In the genomic region with DNA sequence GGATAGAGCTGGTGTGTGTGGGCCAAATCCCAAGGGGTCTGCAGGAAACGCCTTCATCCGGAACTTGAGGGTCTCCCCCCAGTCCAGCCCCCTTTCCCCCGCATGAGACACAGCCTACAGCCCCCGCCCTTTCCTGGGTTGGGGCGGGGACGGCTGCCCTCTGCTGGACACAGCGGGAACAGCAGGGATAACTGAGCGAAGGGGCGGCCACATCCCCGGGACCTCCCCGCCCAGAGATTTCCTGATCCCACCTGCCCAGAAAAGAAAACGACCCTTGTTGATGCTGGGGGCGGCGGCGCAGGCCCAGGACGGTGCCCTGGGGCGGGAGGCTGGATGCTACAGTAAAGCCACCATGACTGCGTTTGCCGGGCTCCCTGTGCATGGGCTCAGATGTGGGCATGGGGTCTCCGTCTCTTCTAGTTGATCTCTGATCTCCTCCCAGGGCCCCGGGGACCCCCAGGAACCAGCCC, we compare ENCODE assay signal across 1 cellular context.
A peak's percentile ranks its signal among the peaks of the same experiment; 100 is the strongest.
TF ChIP-seq lines count a peak whose summit lies in the region.

No MANE protein-coding gene starts in this region.

TF ChIP-seq in GM12878, 131 proteins besides CTCF, POLR2A, EP300 and RAD21 (continued from another document):
- TF ChIP-seq, protein P1, sequence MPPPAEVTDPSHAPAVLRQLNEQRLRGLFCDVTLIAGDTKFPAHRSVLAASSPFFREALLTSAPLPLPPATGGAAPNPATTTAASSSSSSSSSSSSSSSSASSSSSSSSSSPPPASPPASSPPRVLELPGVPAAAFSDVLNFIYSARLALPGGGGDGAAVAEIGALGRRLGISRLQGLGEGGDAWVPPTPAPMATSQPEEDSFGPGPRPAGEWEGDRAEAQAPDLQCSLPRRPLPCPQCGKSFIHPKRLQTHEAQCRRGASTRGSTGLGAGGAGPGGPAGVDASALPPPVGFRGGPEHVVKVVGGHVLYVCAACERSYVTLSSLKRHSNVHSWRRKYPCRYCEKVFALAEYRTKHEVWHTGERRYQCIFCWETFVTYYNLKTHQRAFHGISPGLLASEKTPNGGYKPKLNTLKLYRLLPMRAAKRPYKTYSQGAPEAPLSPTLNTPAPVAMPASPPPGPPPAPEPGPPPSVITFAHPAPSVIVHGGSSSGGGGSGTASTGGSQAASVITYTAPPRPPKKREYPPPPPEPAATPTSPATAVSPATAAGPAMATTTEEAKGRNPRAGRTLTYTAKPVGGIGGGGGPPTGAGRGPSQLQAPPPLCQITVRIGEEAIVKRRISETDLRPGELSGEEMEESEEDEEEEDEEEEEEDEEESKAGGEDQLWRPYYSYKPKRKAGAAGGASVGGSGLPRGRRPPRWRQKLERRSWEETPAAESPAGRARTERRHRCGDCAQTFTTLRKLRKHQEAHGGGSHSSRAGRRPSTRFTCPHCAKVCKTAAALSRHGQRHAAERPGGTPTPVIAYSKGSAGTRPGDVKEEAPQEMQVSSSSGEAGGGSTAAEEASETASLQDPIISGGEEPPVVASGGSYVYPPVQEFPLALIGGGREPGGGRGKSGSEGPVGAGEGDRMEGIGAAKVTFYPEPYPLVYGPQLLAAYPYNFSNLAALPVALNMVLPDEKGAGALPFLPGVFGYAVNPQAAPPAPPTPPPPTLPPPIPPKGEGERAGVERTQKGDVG (CRISPR knock-in tag; IDR thresholded peaks at IDR 0.05): no peak
- no peak for TF ChIP-seq ATF3 (IDR thresholded peaks at IDR 0.05; ENCODE audit: borderline replicate concordance, extremely low read depth, low read depth, low read length)
- TF ChIP-seq SRF (IDR thresholded peaks at IDR 0.05; ENCODE audit: low read depth in 2 of 2, low read length in 2 of 2): 0 out of 4 replicates have a peak, but pooled peaks of 1 of the 2 experiments have one; percentile 2
- TF ChIP-seq BMI1 (IDR thresholded peaks at IDR 0.05; ENCODE audit: borderline replicate concordance): no peak
- peak; percentile 58 for TF ChIP-seq YY1 (IDR thresholded peaks at IDR 0.05; ENCODE audit: low read depth, low read length)
- TF ChIP-seq IRF4 (IDR thresholded peaks at IDR 0.05; ENCODE audit: low read depth, low read length): no peak
- no peak for TF ChIP-seq CHD2 (IDR thresholded peaks at IDR 0.05; ENCODE audit: borderline replicate concordance, low read depth, low read length)
- no peak for TF ChIP-seq ZNF274 (IDR thresholded peaks at IDR 0.05; ENCODE audit: insufficient read depth, insufficient read length)
- peak; percentile 30 to 49; a peak in 2 of 4 replicates for TF ChIP-seq BHLHE40 (IDR thresholded peaks at IDR 0.05; ENCODE audit: borderline replicate concordance in 1 of 2, low read depth in 2 of 2, low read length in 1 of 2)
- TF ChIP-seq JUND (IDR thresholded peaks at IDR 0.05; ENCODE audit: low read depth, low read length): no peak
- TF ChIP-seq, protein P2, sequence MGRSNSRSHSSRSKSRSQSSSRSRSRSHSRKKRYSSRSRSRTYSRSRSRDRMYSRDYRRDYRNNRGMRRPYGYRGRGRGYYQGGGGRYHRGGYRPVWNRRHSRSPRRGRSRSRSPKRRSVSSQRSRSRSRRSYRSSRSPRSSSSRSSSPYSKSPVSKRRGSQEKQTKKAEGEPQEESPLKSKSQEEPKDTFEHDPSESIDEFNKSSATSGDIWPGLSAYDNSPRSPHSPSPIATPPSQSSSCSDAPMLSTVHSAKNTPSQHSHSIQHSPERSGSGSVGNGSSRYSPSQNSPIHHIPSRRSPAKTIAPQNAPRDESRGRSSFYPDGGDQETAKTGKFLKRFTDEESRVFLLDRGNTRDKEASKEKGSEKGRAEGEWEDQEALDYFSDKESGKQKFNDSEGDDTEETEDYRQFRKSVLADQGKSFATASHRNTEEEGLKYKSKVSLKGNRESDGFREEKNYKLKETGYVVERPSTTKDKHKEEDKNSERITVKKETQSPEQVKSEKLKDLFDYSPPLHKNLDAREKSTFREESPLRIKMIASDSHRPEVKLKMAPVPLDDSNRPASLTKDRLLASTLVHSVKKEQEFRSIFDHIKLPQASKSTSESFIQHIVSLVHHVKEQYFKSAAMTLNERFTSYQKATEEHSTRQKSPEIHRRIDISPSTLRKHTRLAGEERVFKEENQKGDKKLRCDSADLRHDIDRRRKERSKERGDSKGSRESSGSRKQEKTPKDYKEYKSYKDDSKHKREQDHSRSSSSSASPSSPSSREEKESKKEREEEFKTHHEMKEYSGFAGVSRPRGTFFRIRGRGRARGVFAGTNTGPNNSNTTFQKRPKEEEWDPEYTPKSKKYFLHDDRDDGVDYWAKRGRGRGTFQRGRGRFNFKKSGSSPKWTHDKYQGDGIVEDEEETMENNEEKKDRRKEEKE (IDR thresholded peaks at IDR 0.05): no peak
TF ChIP-seq in GM12878: peak in this region for 4.
